In genomic region chr16:1408171-1408837, GRCh38 we compare ENCODE assay signal across 8 cellular contexts. TPM values are rescaled to one million over a fixed set of nuclear protein-coding genes. Genes with fewer than 3 reads are reported as not detected.
DNase-seq lines count a peak whose midpoint lies in the region; ATAC-seq and TF ChIP-seq lines count a peak whose summit lies in the region.

No MANE protein-coding gene starts in this region.

- CTCF ChIA-PET in Caco-2 (lab: Charles Lee): interaction anchor here (0.7 to 1.1 kb wide), 2 partner anchors 23 to 45 kb away, joined by 3 read pairs; partner anchors contain the start of gene PERCC1

- peak; percentile 61 for ATAC-seq in GM21528 (IDR thresholded peaks at IDR 0.05; ENCODE audit: low FRiP score, unreplicated experiment)
- peak; percentile 97 for ATAC-seq in natural killer cell treated with Interleukin-12 subunit alpha and Interleukin-12 subunit beta and Interleukin-15 and Interleukin-18, amount 100 ng/mL, for 72 hours
- peak; percentile 95 for ATAC-seq in stimulated activated memory B cell treated with anti-CD40 and anti-IgM and Interleukin-4, amounts not matched to agents 10 μg/mL and 1 μg/mL and 100 μg/mL, for 72 hours

- H3K9me3 ChIP-seq in Caco-2: no peaks in the 10 kb centered on the region

- no peaks in the 10 kb centered on the region for H3K27me3 ChIP-seq in Caco-2 (replicated peaks; ENCODE audit: control insufficient read depth, insufficient read depth, low read length)

- H3K27ac Mint-ChIP-seq in Caco-2 (ENCODE audit: unreplicated experiment): no peak overlapping the region
- no peak overlapping the region for H3K27ac Mint-ChIP-seq in activated T-helper 2 cell treated with anti-CD3 and anti-CD28 coated beads, Interferon-gamma antibody, Interleukin-2, Interleukin-4, amounts not matched to agents 10 μg/mL and 5 μg/mL and 100 μg/mL, durations not matched to agents 14 hours and 24 hours and 36 hours
- H3K27ac Mint-ChIP-seq in natural killer cell treated with Interleukin-12 subunit alpha and Interleukin-12 subunit beta and Interleukin-15 and Interleukin-18, amount 100 ng/mL, for 72 hours: peak overlapping the region in 1 of 2 donors; percentile 21
- H3K27ac Mint-ChIP-seq in stimulated activated memory B cell treated with anti-CD40 and anti-IgM and Interleukin-4, amounts not matched to agents 10 μg/mL and 1 μg/mL and 100 μg/mL, for 72 hours: peak overlapping the region; percentile 75

- no peaks in the 10 kb centered on the region for H3K9me3 Mint-ChIP-seq in Caco-2 (ENCODE audit: unreplicated experiment)
- H3K9me3 Mint-ChIP-seq in activated T-helper 2 cell treated with anti-CD3 and anti-CD28 coated beads, Interferon-gamma antibody, Interleukin-2, Interleukin-4, amounts not matched to agents 10 μg/mL and 5 μg/mL and 100 μg/mL, durations not matched to agents 14 hours and 24 hours and 36 hours: no peaks in the 10 kb centered on the region
- no peaks in the 10 kb centered on the region for H3K9me3 Mint-ChIP-seq in natural killer cell treated with Interleukin-12 subunit alpha and Interleukin-12 subunit beta and Interleukin-15 and Interleukin-18, amount 100 ng/mL, for 72 hours
- no peaks in the 10 kb centered on the region for H3K9me3 Mint-ChIP-seq in stimulated activated memory B cell treated with anti-CD40 and anti-IgM and Interleukin-4, amounts not matched to agents 10 μg/mL and 1 μg/mL and 100 μg/mL, for 72 hours

- H3K36me3 Mint-ChIP-seq in Caco-2 (ENCODE audit: insufficient read depth, unreplicated experiment): peaks cover 7% of the 10 kb centered on the region
- H3K36me3 Mint-ChIP-seq in activated T-helper 2 cell treated with anti-CD3 and anti-CD28 coated beads, Interferon-gamma antibody, Interleukin-2, Interleukin-4, amounts not matched to agents 10 μg/mL and 5 μg/mL and 100 μg/mL, durations not matched to agents 14 hours and 24 hours and 36 hours (ENCODE audit: low read depth): peaks cover 14% of the 10 kb centered on the region
- H3K36me3 Mint-ChIP-seq in natural killer cell treated with Interleukin-12 subunit alpha and Interleukin-12 subunit beta and Interleukin-15 and Interleukin-18, amount 100 ng/mL, for 72 hours: no peaks in the 10 kb centered on the region
- peaks cover 21% of the 10 kb centered on the region for H3K36me3 Mint-ChIP-seq in stimulated activated memory B cell treated with anti-CD40 and anti-IgM and Interleukin-4, amounts not matched to agents 10 μg/mL and 1 μg/mL and 100 μg/mL, for 72 hours

- peak overlapping the region; percentile 82 for H3K4me3 ChIP-seq in Caco-2 (ENCODE audit: low read depth, low read length)

- peak overlapping the region; percentile 87 for H3K4me3 Mint-ChIP-seq in Caco-2 (ENCODE audit: unreplicated experiment)
- peak overlapping the region; percentile 67 for H3K4me3 Mint-ChIP-seq in activated T-helper 2 cell treated with anti-CD3 and anti-CD28 coated beads, Interferon-gamma antibody, Interleukin-2, Interleukin-4, amounts not matched to agents 10 μg/mL and 5 μg/mL and 100 μg/mL, durations not matched to agents 14 hours and 24 hours and 36 hours (ENCODE audit: low read depth)
- peak overlapping the region; percentile 81 for H3K4me3 Mint-ChIP-seq in natural killer cell treated with Interleukin-12 subunit alpha and Interleukin-12 subunit beta and Interleukin-15 and Interleukin-18, amount 100 ng/mL, for 72 hours
- peak overlapping the region; percentile 94 for H3K4me3 Mint-ChIP-seq in stimulated activated memory B cell treated with anti-CD40 and anti-IgM and Interleukin-4, amounts not matched to agents 10 μg/mL and 1 μg/mL and 100 μg/mL, for 72 hours

- POLR2A ChIA-PET in Caco-2 (lab: Charles Lee): interaction anchor here (0.6 to 1.3 kb wide), 4 partner anchors 23 to 202 kb away, joined by 3 to 5 read pairs (median 3); partner anchors contain the start of gene PERCC1

- no peaks in the 10 kb centered on the region for H3K4me1 ChIP-seq in Caco-2

- H3K36me3 ChIP-seq in Caco-2 (ENCODE audit: control insufficient read depth, insufficient read depth, low read length): peaks cover 2% of the 10 kb centered on the region; the same call in 1 of the 2 replicates

- no peaks in the 10 kb centered on the region for H3K4me1 Mint-ChIP-seq in Caco-2 (ENCODE audit: low read depth, unreplicated experiment)
- H3K4me1 Mint-ChIP-seq in activated T-helper 2 cell treated with anti-CD3 and anti-CD28 coated beads, Interferon-gamma antibody, Interleukin-2, Interleukin-4, amounts not matched to agents 10 μg/mL and 5 μg/mL and 100 μg/mL, durations not matched to agents 14 hours and 24 hours and 36 hours (ENCODE audit: low read depth): peaks cover 2% of the 10 kb centered on the region
- H3K4me1 Mint-ChIP-seq in natural killer cell treated with Interleukin-12 subunit alpha and Interleukin-12 subunit beta and Interleukin-15 and Interleukin-18, amount 100 ng/mL, for 72 hours (ENCODE audit: low read depth in 2 of 2): peaks cover 0 to 7% of the 10 kb centered on the region in 2 donors
- H3K4me1 Mint-ChIP-seq in stimulated activated memory B cell treated with anti-CD40 and anti-IgM and Interleukin-4, amounts not matched to agents 10 μg/mL and 1 μg/mL and 100 μg/mL, for 72 hours: peaks cover 44% of the 10 kb centered on the region

- TF ChIP-seq CTCF in Caco-2 (IDR thresholded peaks at IDR 0.05; ENCODE audit: insufficient read depth in 1 of 2, low read depth in 1 of 2, low read length in 1 of 2, severe bottlenecking in 1 of 2, unreplicated experiment in 1 of 2): no peak

- DNase-seq in Caco-2 (peak; percentile 90 to 95), KBM-7 (peak; percentile 92), RKO (ENCODE audit: low spot score) (peak; percentile 86), fibroblast of peridontal ligament (ENCODE audit: extremely low read depth) (peak; percentile 80)
- DNase-seq in activated T-helper 2 cell treated with anti-CD3 and anti-CD28 coated beads, Interferon-gamma antibody, Interleukin-2, Interleukin-4, amounts not matched to agents 10 μg/mL and 5 μg/mL and 100 μg/mL, durations not matched to agents 14 hours and 24 hours and 36 hours (ENCODE audit: low spot score): peak; percentile 93
- peak; percentile 95 for DNase-seq in natural killer cell treated with Interleukin-12 subunit alpha and Interleukin-12 subunit beta and Interleukin-15 and Interleukin-18, amount 100 ng/mL, for 72 hours (ENCODE audit: low spot score)

- BruUV-seq in Caco-2 (replicated peaks; lab: Mats Ljungman, UMichigan): no TSS peak

- H3K27me3 Mint-ChIP-seq in Caco-2 (ENCODE audit: insufficient read depth, unreplicated experiment): no peaks in the 10 kb centered on the region
- H3K27me3 Mint-ChIP-seq in activated T-helper 2 cell treated with anti-CD3 and anti-CD28 coated beads, Interferon-gamma antibody, Interleukin-2, Interleukin-4, amounts not matched to agents 10 μg/mL and 5 μg/mL and 100 μg/mL, durations not matched to agents 14 hours and 24 hours and 36 hours (ENCODE audit: low read depth): no peaks in the 10 kb centered on the region
- H3K27me3 Mint-ChIP-seq in natural killer cell treated with Interleukin-12 subunit alpha and Interleukin-12 subunit beta and Interleukin-15 and Interleukin-18, amount 100 ng/mL, for 72 hours: no peaks in the 10 kb centered on the region
- H3K27me3 Mint-ChIP-seq in stimulated activated memory B cell treated with anti-CD40 and anti-IgM and Interleukin-4, amounts not matched to agents 10 μg/mL and 1 μg/mL and 100 μg/mL, for 72 hours: no peaks in the 10 kb centered on the region

- intact Hi-C loops in Caco-2 (cut with micrococcal nuclease; ENCODE audit: unreplicated experiment): no loop called here
- intact Hi-C loops in activated T-helper 2 cell treated with anti-CD3 and anti-CD28 coated beads, Interferon-gamma antibody, Interleukin-2, Interleukin-4, amounts not matched to agents 10 μg/mL and 5 μg/mL and 100 μg/mL, durations not matched to agents 14 hours and 24 hours and 36 hours (cut with micrococcal nuclease): no loop called here

- in situ Hi-C loops in KBM-7 (cut with MboI; ENCODE audit: low pct_unique_long_range_greater_than_20kb, low sequenced_read_pairs): no loop called here

RNA-seq across cellular contexts. Expression of gene UNKL, which starts 6.2 kb away (rescaled TPM):
- total RNA-seq in Caco-2 (2022): 31.2 and 37.7 TPM in 2 replicates
- total RNA-seq in activated T-helper 2 cell treated with anti-CD3 and anti-CD28 coated beads, Interferon-gamma antibody, Interleukin-2, Interleukin-4, amounts not matched to agents 10 μg/mL and 5 μg/mL and 100 μg/mL, durations not matched to agents 14 hours and 24 hours and 36 hours: 36.3 and 44.6 TPM in 2 replicates
- total RNA-seq in natural killer cell treated with Interleukin-12 subunit alpha and Interleukin-12 subunit beta and Interleukin-15 and Interleukin-18, amount 100 ng/mL, for 72 hours: 10 to 100 TPM; 25.4 to 72.1 TPM

RNA-seq across cellular contexts. Expression of gene UQCC4, which starts 12.2 kb away (rescaled TPM):
- 15.4 and 17.9 TPM in 2 replicates for total RNA-seq in Caco-2 (2022)
- 17.8 and 21.3 TPM in 2 replicates for total RNA-seq in activated T-helper 2 cell treated with anti-CD3 and anti-CD28 coated beads, Interferon-gamma antibody, Interleukin-2, Interleukin-4, amounts not matched to agents 10 μg/mL and 5 μg/mL and 100 μg/mL, durations not matched to agents 14 hours and 24 hours and 36 hours
- 10 to 100 TPM; 18.4 to 31.1 TPM for total RNA-seq in natural killer cell treated with Interleukin-12 subunit alpha and Interleukin-12 subunit beta and Interleukin-15 and Interleukin-18, amount 100 ng/mL, for 72 hours

RNA-seq across cellular contexts. Expression of gene PERCC1, which starts 22.6 kb away (rescaled TPM):
- total RNA-seq in Caco-2 (2022): 2.0 and 2.1 TPM in 2 replicates
- total RNA-seq in activated T-helper 2 cell treated with anti-CD3 and anti-CD28 coated beads, Interferon-gamma antibody, Interleukin-2, Interleukin-4, amounts not matched to agents 10 μg/mL and 5 μg/mL and 100 μg/mL, durations not matched to agents 14 hours and 24 hours and 36 hours: not detected in 2 replicates
- 1 to 10 TPM in 1 of 2 donors, under 1 TPM in 1; 0.98 to 1.2 TPM for total RNA-seq in natural killer cell treated with Interleukin-12 subunit alpha and Interleukin-12 subunit beta and Interleukin-15 and Interleukin-18, amount 100 ng/mL, for 72 hours

RNA-seq across cellular contexts. Expression of gene CCDC154, which starts 36.1 kb away (rescaled TPM):
- 0.88 and 1.1 TPM in 2 replicates for total RNA-seq in Caco-2 (2022)
- 0.80 and 1.2 TPM in 2 replicates for total RNA-seq in activated T-helper 2 cell treated with anti-CD3 and anti-CD28 coated beads, Interferon-gamma antibody, Interleukin-2, Interleukin-4, amounts not matched to agents 10 μg/mL and 5 μg/mL and 100 μg/mL, durations not matched to agents 14 hours and 24 hours and 36 hours
- 1 to 10 TPM in 1 of 2 donors, under 1 TPM in 1; 0.38 to 3.6 TPM for total RNA-seq in natural killer cell treated with Interleukin-12 subunit alpha and Interleukin-12 subunit beta and Interleukin-15 and Interleukin-18, amount 100 ng/mL, for 72 hours

RNA-seq across cellular contexts. Expression of gene GNPTG, which starts 56.6 kb away (rescaled TPM):
- 37.3 and 37.6 TPM in 2 replicates for total RNA-seq in Caco-2 (2022)
- 21.3 and 24.1 TPM in 2 replicates for total RNA-seq in activated T-helper 2 cell treated with anti-CD3 and anti-CD28 coated beads, Interferon-gamma antibody, Interleukin-2, Interleukin-4, amounts not matched to agents 10 μg/mL and 5 μg/mL and 100 μg/mL, durations not matched to agents 14 hours and 24 hours and 36 hours
- 10 to 100 TPM; 36.1 to 38.9 TPM for total RNA-seq in natural killer cell treated with Interleukin-12 subunit alpha and Interleukin-12 subunit beta and Interleukin-15 and Interleukin-18, amount 100 ng/mL, for 72 hours

Comparison
In these comparisons a context has a peak if more than half of its experiments do, and no peak if none do; other contexts are left out.
1. Peak in every context shown above with its lines: DNase-seq, ATAC-seq and H3K4me3 ChIP-seq.